5 cellular contexts compared by ENCODE assay signal in the genomic region with DNA sequence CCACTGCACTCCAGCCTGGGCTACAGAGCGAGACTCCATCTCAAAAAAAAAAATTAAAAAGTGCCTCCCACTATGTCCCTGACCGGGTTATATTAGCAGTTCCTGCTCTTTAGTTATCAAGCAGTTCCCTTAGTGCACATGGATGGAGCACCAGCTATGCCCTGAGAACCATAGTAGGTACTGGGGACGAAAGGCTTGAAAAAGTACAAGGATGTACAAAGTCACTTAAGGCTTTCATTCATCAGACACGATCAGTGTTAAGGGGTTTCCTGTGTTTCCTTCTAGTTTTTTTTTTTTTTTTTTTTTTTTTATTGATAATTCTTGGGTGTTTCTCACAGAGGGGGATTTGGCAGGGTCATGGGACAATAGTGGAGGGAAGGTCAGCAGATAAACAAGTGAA. TPM values are rescaled to one million over a fixed set of nuclear protein-coding genes. Genes with fewer than 3 reads are reported as not detected.
"Had no signal": no experiment of that assay in that cellular context is flagged by ENCODE, and none has a peak within 500 bp of the region (broad histone marks: within the 10 kb centered on the region; RNA-seq: fewer than 3 reads in every experiment).

No MANE protein-coding gene starts in this region.

RNA-seq across cellular contexts. Expression of a gene that starts 5.5 kb away (rescaled TPM):
- total RNA-seq: MCF 10A, NCI-H460, PC-3, Right ventricle myocardium superior, SJSA1 had no signal

RNA-seq across cellular contexts. Expression of a gene that starts 30.9 kb away (rescaled TPM):
- total RNA-seq: SJSA1 had no signal
